Comparison of ENCODE assay signal across 16 cellular contexts in genomic region chr5:176845392-176845713, GRCh38. TPM values are rescaled to one million over a fixed set of nuclear protein-coding genes. Genes with fewer than 3 reads are reported as not detected.
DNase-seq lines count a peak whose midpoint lies in the region; ATAC-seq and TF ChIP-seq lines count a peak whose summit lies in the region.
"Had no signal": no experiment of that assay in that cellular context is flagged by ENCODE, and none has a peak within 500 bp of the region (broad histone marks: within the 10 kb centered on the region; RNA-seq: fewer than 3 reads in every experiment).

No MANE protein-coding gene starts in this region.

- peaks cover 15 to 27% (median 21%) of the 10 kb centered on the region in 10 experiments for H3K4me1 ChIP-seq in BLaER1 treated with 17β-estradiol and CSF1 and Interleukin-3, amounts not matched to agents 10 nM and 100 nM
- no peaks in the 10 kb centered on the region; the same call in 1 of the 2 replicates for H3K4me1 ChIP-seq in IMR-90 (ENCODE audit: control insufficient read depth, insufficient read depth, low read length)
- peaks cover 0 to 22% of the 10 kb centered on the region in 2 donors for H3K4me1 ChIP-seq in neuronal stem cell (ENCODE audit: control insufficient read depth in 2 of 2, insufficient read depth in 1 of 2, low read depth in 1 of 2, low read length in 2 of 2)
- no peaks in the 10 kb centered on the region for H3K4me1 ChIP-seq in A673 (ENCODE audit: insufficient read depth, low read length, poor library complexity, severe bottlenecking)
- H3K4me1 ChIP-seq: HAP-1 had no signal

- H2AK9ac ChIP-seq in IMR-90 (replicated peaks; ENCODE audit: low read depth, low read length, poor library complexity), result no peak overlapping the region

- POLR2A ChIA-PET in IMR-90 (lab: Charles Lee; ENCODE audit: unreplicated experiment) (no interaction called here), A673 (lab: Charles Lee; ENCODE audit: low non-redundant PET) (no interaction called here)

- no peaks in the 10 kb centered on the region for H3K36me3 Mint-ChIP-seq in brain

- dilution Hi-C loops in IMR-90 (cut with HindIII; ENCODE audit: low sequenced_read_pairs, unreplicated experiment), result no loop called here

- H3K56ac ChIP-seq in IMR-90 (ENCODE audit: extremely low read depth, insufficient read depth, low read length), result no peak overlapping the region

- peak overlapping the region in 3 of 5 experiments; percentile 80 to 91 (median 90) for H3K27ac Mint-ChIP-seq in brain

- no peak overlapping the region for H2BK5ac ChIP-seq in IMR-90 (ENCODE audit: low read depth, low read length, poor library complexity, severe bottlenecking)
- no peak overlapping the region for H2BK5ac ChIP-seq in neuronal stem cell (ENCODE audit: low read length)

- H2BK15ac ChIP-seq in IMR-90 (ENCODE audit: low read depth, low read length) (no peak overlapping the region), neuronal stem cell (ENCODE audit: low read length) (peak overlapping the region; percentile 0)

- TF ChIP-seq CTCF in IMR-90 (conservative IDR thresholded peaks at IDR 0.05; ENCODE audit: low read depth, low read length) (no peak), brain (conservative IDR thresholded peaks at IDR 0.05) (no peak), A673 (conservative IDR thresholded peaks at IDR 0.05; ENCODE audit: low read depth, low read length) (no peak)

- H3K23ac ChIP-seq in IMR-90 (ENCODE audit: low read depth, low read length), result no peak overlapping the region
- H3K23ac ChIP-seq in neuronal stem cell (ENCODE audit: low read depth, low read length, poor library complexity), result no peak overlapping the region

- no peak overlapping the region for H2BK20ac ChIP-seq in IMR-90 (ENCODE audit: low read depth, low read length)

- H3K9me1 ChIP-seq in IMR-90 (ENCODE audit: insufficient read depth, low read length), result no peaks in the 10 kb centered on the region

- no peaks in the 10 kb centered on the region for H3K9me3 ChIP-seq in BLaER1 treated with 17β-estradiol and CSF1 and Interleukin-3, amounts not matched to agents 10 nM and 100 nM (replicated peaks in 1 of 11)
- no peaks in the 10 kb centered on the region for H3K9me3 ChIP-seq in IMR-90 (ENCODE audit: control insufficient read depth, insufficient read depth, low read length)
- no peaks in the 10 kb centered on the region for H3K9me3 ChIP-seq in neuronal stem cell (replicated peaks in 1 of 2; ENCODE audit: control insufficient read depth in 2 of 2, insufficient read depth in 1 of 2, low read depth in 1 of 2, low read length in 2 of 2)
- H3K9me3 ChIP-seq in A673 (ENCODE audit: low read depth, low read length, poor library complexity, severe bottlenecking), result no peaks in the 10 kb centered on the region
- H3K9me3 ChIP-seq: HAP-1 had no signal

- no peak overlapping the region for H3K27ac ChIP-seq in BLaER1 treated with 17β-estradiol and CSF1 and Interleukin-3, amounts not matched to agents 10 nM and 100 nM
- no peak overlapping the region for H3K27ac ChIP-seq in IMR-90 (ENCODE audit: insufficient read depth, low read length)
- no peak overlapping the region for H3K27ac ChIP-seq in neuronal stem cell (replicated peaks; ENCODE audit: low read length)
- H3K27ac ChIP-seq in A673 (ENCODE audit: low read depth, low read length, poor library complexity, severe bottlenecking), result no peak overlapping the region

- H3K4me3 ChIP-seq in BLaER1 treated with 17β-estradiol and CSF1 and Interleukin-3, amounts not matched to agents 10 nM and 100 nM, result peak overlapping the region in 1 of 10 experiments; percentile 3; a peak in 1 of 20 replicates
- H3K4me3 ChIP-seq in IMR-90 (ENCODE audit: insufficient read depth, low read depth, low read length), result no peak overlapping the region
- H3K4me3 ChIP-seq in neuronal stem cell (ENCODE audit: low read length in 2 of 2), result no peak overlapping the region
- H3K4me3 ChIP-seq in A673 (ENCODE audit: low read depth, low read length, poor library complexity, severe bottlenecking), result no peak overlapping the region
- H3K4me3 ChIP-seq: HAP-1, K562 had no signal

- H3K36me3 ChIP-seq in BLaER1 treated with 17β-estradiol and CSF1 and Interleukin-3, amounts not matched to agents 10 nM and 100 nM, result no peaks in the 10 kb centered on the region
- no peaks in the 10 kb centered on the region for H3K36me3 ChIP-seq in IMR-90 (ENCODE audit: control insufficient read depth, insufficient read depth, low read length)
- no peaks in the 10 kb centered on the region for H3K36me3 ChIP-seq in neuronal stem cell (replicated peaks in 1 of 2; ENCODE audit: control insufficient read depth in 2 of 2, insufficient read depth in 2 of 2, low read length in 2 of 2)
- H3K36me3 ChIP-seq in A673 (ENCODE audit: insufficient read depth, low read length, poor library complexity, severe bottlenecking), result no peaks in the 10 kb centered on the region
- H3K36me3 ChIP-seq: HAP-1 had no signal

- H3K18ac ChIP-seq in IMR-90 (ENCODE audit: low read depth, low read length), result no peak overlapping the region
- peak overlapping the region; percentile 76 for H3K18ac ChIP-seq in neuronal stem cell (ENCODE audit: low read length)

- DNase-seq in IMR-90, result no peak
- DNase-seq in neuronal stem cell (ENCODE audit: low spot score), result no peak
- DNase-seq in NCI-H526 treated with DMSO at 0.1 percent for 48 hours (lab: John Stamatoyannopoulos, UW), result no peak
- DNase-seq in A673 (ENCODE audit: low spot score), result no peak
- no peak for DNase-seq in stimulated activated CD4-positive, alpha-beta T cell treated with anti-CD3 and anti-CD28 coated beads, Interleukin-4, amount 100 ng/mL, for 4 hours
- DNase-seq: DND-41, MV-4-11, NCI-H1417 treated with DMSO at 0.1 percent for 48 hours, NCI-H1930, SW 1271 had no signal

- H2AK5ac ChIP-seq in IMR-90 (ENCODE audit: low read depth, low read length) (no peak overlapping the region), neuronal stem cell (ENCODE audit: low read depth, low read length) (peak overlapping the region; percentile 39)

- H3K4me3 Mint-ChIP-seq in brain, result peak overlapping the region in 2 of 5 experiments; percentile 3 to 4

- whole genome bisulfite sequencing in IMR-90 (ENCODE audit: extremely low coverage in 2 of 2, insufficient read length in 1 of 2), 2 experiments, result 10% methylated on average over 5 of the region's 6 CpGs; no CpG with 5 or more reads in 1 of the 2 experiments
- no CpG with 5 or more reads among the region's 6 CpGs for WGBS in neuronal stem cell (ENCODE audit: extremely low coverage in 2 of 2, insufficient read length in 2 of 2, insufficient replicate concordance in 1 of 2), 2 donors

- H3K27me3 Mint-ChIP-seq in brain, result peaks cover 25% of the 10 kb centered on the region

- no peak for ATAC-seq in IMR-90 (ENCODE audit: low read depth)
- ATAC-seq: K562 had no signal

- H2BK120ac ChIP-seq in IMR-90 (ENCODE audit: low read depth, low read length) (no peak overlapping the region), neuronal stem cell (ENCODE audit: low read depth, low read length) (no peak overlapping the region)

- in situ Hi-C loops in IMR-90 (cut with MboI; ENCODE audit: low sequenced_read_pairs), result no loop called here

- TF ChIP-seq RAD21 in IMR-90 (IDR thresholded peaks at IDR 0.05; ENCODE audit: low read length), result no peak

- CTCF ChIA-PET in IMR-90 (lab: Yijun Ruan, JAX) (no interaction called here), A673 (lab: Charles Lee) (interaction anchor here (0.6 kb wide), 1 partner anchor 29 kb away, joined by 3 read pairs; no protein-coding TSS in a partner anchor)

- peak overlapping the region; percentile 5 for H2BK12ac ChIP-seq in neuronal stem cell (ENCODE audit: low read length)

- H4K8ac ChIP-seq in IMR-90 (ENCODE audit: low read depth in 2 of 2, low read length in 2 of 2) (no peak overlapping the region), neuronal stem cell (ENCODE audit: low read depth, low read length) (no peak overlapping the region)

- H2AFZ ChIP-seq in IMR-90 (replicated peaks; ENCODE audit: low read length, poor library complexity) (peak overlapping the region; percentile 64), neuronal stem cell (ENCODE audit: low read length) (no peak overlapping the region)

- no peaks in the 10 kb centered on the region for H3K79me1 ChIP-seq in IMR-90 (ENCODE audit: low read depth in 1 of 2, low read length in 2 of 2)
- peaks cover 2% of the 10 kb centered on the region for H3K79me1 ChIP-seq in neuronal stem cell (ENCODE audit: low read depth, low read length)

- no peak overlapping the region for H4K5ac ChIP-seq in IMR-90 (ENCODE audit: low read depth, low read length)

- peak overlapping the region; percentile 48 to 86 (median 70) for H3K4me2 ChIP-seq in BLaER1 treated with 17β-estradiol and CSF1 and Interleukin-3, amounts not matched to agents 10 nM and 100 nM
- H3K4me2 ChIP-seq in IMR-90 (ENCODE audit: low read depth, low read length) (no peak overlapping the region), neuronal stem cell (ENCODE audit: insufficient read depth, low read length, poor library complexity, severe bottlenecking) (no peak overlapping the region)

- peaks cover 0 to 65% (median 10%) of the 10 kb centered on the region in 11 experiments; a peak in 12 of 22 replicates for H4K20me1 ChIP-seq in BLaER1 treated with 17β-estradiol and CSF1 and Interleukin-3, amounts not matched to agents 10 nM and 100 nM
- H4K20me1 ChIP-seq in IMR-90 (ENCODE audit: insufficient read depth, low read length), result no peaks in the 10 kb centered on the region

- H3K9ac ChIP-seq in BLaER1 treated with 17β-estradiol and CSF1 and Interleukin-3, amounts not matched to agents 10 nM and 100 nM, result no peak overlapping the region
- H3K9ac ChIP-seq in IMR-90 (ENCODE audit: low read depth, low read length) (no peak overlapping the region), neuronal stem cell (ENCODE audit: low read depth, low read length, poor library complexity) (peak overlapping the region; percentile 0)

- BruUV-seq in IMR-90 (replicated peaks; lab: Mats Ljungman, UMichigan), result no TSS peak
- BruUV-seq in A673 (replicated peaks; lab: Mats Ljungman, UMichigan), result no TSS peak

- no peak overlapping the region for H3K4ac ChIP-seq in IMR-90 (ENCODE audit: low read depth, low read length)
- no peak overlapping the region for H3K4ac ChIP-seq in neuronal stem cell (ENCODE audit: low read length)

- intact Hi-C loops in IMR-90 (cut with micrococcal nuclease), result no loop called here
- intact Hi-C loops in A673 (cut with micrococcal nuclease; ENCODE audit: unreplicated experiment), result no loop called here

- no peak overlapping the region for H3K14ac ChIP-seq in IMR-90 (replicated peaks; ENCODE audit: low read depth, low read length)
- no peak overlapping the region for H3K14ac ChIP-seq in neuronal stem cell (ENCODE audit: low read length)

- H4K91ac ChIP-seq in IMR-90 (ENCODE audit: insufficient read depth, low read depth, low read length) (no peak overlapping the region), neuronal stem cell (ENCODE audit: low read depth, low read length, poor library complexity) (no peak overlapping the region)

- H3K27me3 ChIP-seq in BLaER1 treated with 17β-estradiol and CSF1 and Interleukin-3, amounts not matched to agents 10 nM and 100 nM, result peaks cover 2 to 60% (median 26%) of the 10 kb centered on the region in 11 experiments; a peak in 16 of 22 replicates
- H3K27me3 ChIP-seq in IMR-90 (ENCODE audit: control insufficient read depth, insufficient read depth, low read length) (peaks cover 46% of the 10 kb centered on the region), neuronal stem cell (ENCODE audit: control insufficient read depth in 3 of 3, insufficient read depth in 3 of 3, low read depth in 1 of 3, low read length in 3 of 3) (peaks cover 0 to 64% (median 0%) of the 10 kb centered on the region in 3 experiments), A673 (replicated peaks; ENCODE audit: insufficient read depth, low read depth, low read length, poor library complexity) (no peaks in the 10 kb centered on the region)

- peaks cover 0 to 12% (median 0%) of the 10 kb centered on the region in 5 experiments for H3K9me3 Mint-ChIP-seq in brain

- peaks cover 50% of the 10 kb centered on the region for H3K4me1 Mint-ChIP-seq in brain

- no peak for TF ChIP-seq POLR2A in IMR-90 (IDR thresholded peaks at IDR 0.05; ENCODE audit: low read depth, low read length)

RNA-seq across cellular contexts. Expression of gene UNC5A, which starts 35.0 kb away (rescaled TPM):
- total RNA-seq in IMR-90 (2012; rRNA removed) (not detected in 2 replicates), A673 (2021) (7.5 and 7.8 TPM in 2 replicates)
- polyA plus RNA-seq in IMR-90 (2012; rRNA removed) (not detected in 2 replicates), brain (ENCODE audit: insufficient read depth, low read depth, low replicate concordance) (50.6 TPM)
- 0.02 TPM in 1 of 2 replicates, not detected in the other for polyA plus RNA-seq in IMR-90 (2012; cell fraction: cytosol; rRNA removed)
- polyA plus RNA-seq in IMR-90 (2012; cell fraction: nucleus; rRNA removed; ENCODE audit: low replicate concordance), result 0.01 and 0.11 TPM in 2 replicates
- 1.3 TPM for polyA plus RNA-seq in neuronal stem cell (2013, experiment 1 of 2)
- 1.4 TPM for polyA plus RNA-seq in neuronal stem cell (2013, experiment 2 of 2)
- total RNA-seq: K562 had no signal
- polyA plus RNA-seq: AG04450, K562 had no signal

RNA-seq across cellular contexts. Expression of gene HK3, which starts 53.8 kb away (rescaled TPM):
- not detected in 2 replicates for total RNA-seq in IMR-90 (2012; rRNA removed)
- polyA plus RNA-seq in IMR-90 (2012; rRNA removed), result not detected in 2 replicates
- not detected in 2 replicates for polyA plus RNA-seq in IMR-90 (2012; cell fraction: cytosol; rRNA removed)
- 0.05 and 0.15 TPM in 2 replicates for polyA plus RNA-seq in IMR-90 (2012; cell fraction: nucleus; rRNA removed; ENCODE audit: low replicate concordance)
- polyA plus RNA-seq in brain (ENCODE audit: insufficient read depth, low read depth, low replicate concordance), result 0.17 TPM
- polyA plus RNA-seq in neuronal stem cell (2013, experiment 1 of 2), result not detected
- 0.01 TPM for polyA plus RNA-seq in neuronal stem cell (2013, experiment 2 of 2)
- total RNA-seq in A673 (2021), result 0.15 and 0.84 TPM in 2 replicates
- total RNA-seq: HT1080 had no signal
- polyA plus RNA-seq: AG04450, K562 had no signal

Comparison
In these comparisons a context has a peak if more than half of its experiments do, and no peak if none do; other contexts are left out.
1. H3K4me2 ChIP-seq: peak in BLaER1 treated with 17β-estradiol and CSF1 and Interleukin-3, amounts not matched to agents 10 nM and 100 nM (11 of 11); none in IMR-90 (single experiment) and neuronal stem cell (single experiment).